ENCODE assay signal across 22 cellular contexts in genomic region chr6:21972516-21972915, GRCh38.
"Had no signal": no experiment of that assay in that cellular context is flagged by ENCODE, and none has a peak within 500 bp of the region (broad histone marks: within the 10 kb centered on the region; RNA-seq: fewer than 3 reads in every experiment).

No MANE protein-coding gene starts in this region.

- H3K4me3 Mint-ChIP-seq: activated CD4-positive, alpha-beta memory T cell treated with anti-CD3 and anti-CD28 coated beads, Interleukin-2, amount 10 ng/mL, durations not matched to agents 7 days and 5 days; activated CD4-positive, alpha-beta T cell treated with anti-CD3 and anti-CD28 coated beads for 36 hours; activated naive CD4-positive, alpha-beta T cell treated with anti-CD3 and anti-CD28 coated beads for 36 hours; activated naive CD8-positive, alpha-beta T cell; activated T-helper 17 cell treated with anti-CD3 and anti-CD28 coated beads, Interleukin-2, amount 50 U/mL, for 72 hours had no signal

- H3K27ac ChIP-seq: brain microvascular endothelial cell, SJCRH30 had no signal

- H3K9me3 Mint-ChIP-seq: activated naive CD4-positive, alpha-beta T cell treated with anti-CD3 and anti-CD28 coated beads for 36 hours; activated T-helper 17 cell treated with anti-CD3 and anti-CD28 coated beads, Interleukin-2, amount 50 U/mL, for 72 hours had no signal

- H3K27ac Mint-ChIP-seq: activated CD4-positive, alpha-beta memory T cell treated with anti-CD3 and anti-CD28 coated beads, Interleukin-2, amount 10 ng/mL, durations not matched to agents 7 days and 5 days; activated CD4-positive, alpha-beta T cell treated with anti-CD3 and anti-CD28 coated beads for 36 hours; activated naive CD4-positive, alpha-beta T cell treated with anti-CD3 and anti-CD28 coated beads for 36 hours; activated naive CD8-positive, alpha-beta T cell; activated T-helper 17 cell treated with anti-CD3 and anti-CD28 coated beads, Interleukin-2, amount 50 U/mL, for 72 hours had no signal

- H3K4me2 ChIP-seq: SK-N-SH had no signal

- H3K36me3 ChIP-seq: brain microvascular endothelial cell, SJCRH30 had no signal

- H3K9me3 ChIP-seq: SJCRH30, SK-N-SH had no signal

- H3K4me1 Mint-ChIP-seq: activated CD4-positive, alpha-beta memory T cell treated with anti-CD3 and anti-CD28 coated beads, Interleukin-2, amount 10 ng/mL, durations not matched to agents 7 days and 5 days; activated T-helper 17 cell treated with anti-CD3 and anti-CD28 coated beads, Interleukin-2, amount 50 U/mL, for 72 hours had no signal

- H3K36me3 Mint-ChIP-seq: activated naive CD8-positive, alpha-beta T cell had no signal

- ATAC-seq: activated CD4-positive, alpha-beta T cell treated with anti-CD3 and anti-CD28 coated beads for 36 hours; activated T-helper 17 cell treated with anti-CD3 and anti-CD28 coated beads, Interleukin-2, amount 50 U/mL, for 72 hours had no signal

- DNase-seq: activated CD4-positive, alpha-beta memory T cell treated with anti-CD3 and anti-CD28 coated beads, Interleukin-2, amount 10 ng/mL, durations not matched to agents 7 days and 5 days; activated CD4-positive, alpha-beta T cell treated with anti-CD3 and anti-CD28 coated beads for 36 hours; activated CD4-positive, alpha-beta T cell treated with anti-CD3 and anti-CD28 coated beads, Interleukin-2, amount 50 U/mL, for 1 hour; activated gamma-delta T cell; activated naive CD4-positive, alpha-beta T cell treated with anti-CD3 and anti-CD28 coated beads for 36 hours; activated T-cell treated with anti-CD3 and anti-CD28 coated beads for 4 hours; activated T-cell treated with anti-CD3 and anti-CD28 coated beads, Interleukin-2, amount 50 U/mL, for 48 hours; amygdala; brain microvascular endothelial cell; cerebellar nuclear complex; Kasumi-1; NCI-H1105 treated with DMSO at 0.1 percent for 48 hours; NCI-H1436 treated with DMSO at 0.1 percent for 48 hours; NCI-H187; NCI-H2081; NCI-H526; NCI-H774; SJCRH30; SK-N-SH; T-helper 1 cell had no signal

- H3K4me3 ChIP-seq: SJCRH30 had no signal

- H3K27me3 ChIP-seq: brain microvascular endothelial cell, SJCRH30 had no signal

- H3K27me3 Mint-ChIP-seq: activated CD4-positive, alpha-beta memory T cell treated with anti-CD3 and anti-CD28 coated beads, Interleukin-2, amount 10 ng/mL, durations not matched to agents 7 days and 5 days; activated CD4-positive, alpha-beta T cell treated with anti-CD3 and anti-CD28 coated beads for 36 hours; activated naive CD8-positive, alpha-beta T cell had no signal

- H3K9ac ChIP-seq: SK-N-SH had no signal
